16 cellular contexts compared by ENCODE assay signal in the genomic region with DNA sequence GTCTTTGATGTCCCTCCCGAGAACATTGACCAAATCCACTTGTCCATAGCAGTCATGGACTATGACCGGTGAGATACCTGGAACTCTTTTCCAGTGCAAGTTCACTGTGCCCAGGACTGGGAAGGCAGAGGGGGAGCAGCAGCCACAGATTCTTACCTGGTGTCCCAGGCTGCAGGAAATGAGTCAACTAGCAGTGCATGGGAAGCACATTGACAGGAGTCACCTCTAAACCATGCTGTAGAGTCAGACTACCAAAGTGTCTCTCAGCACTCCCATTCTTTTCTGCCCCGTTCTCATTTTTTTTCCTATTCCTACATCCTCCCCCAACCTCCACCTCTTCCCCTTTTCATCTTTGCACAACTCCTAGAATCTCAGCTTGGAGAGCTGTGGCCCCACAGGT.
"Had no signal": no experiment of that assay in that cellular context is flagged by ENCODE, and none has a peak within 500 bp of the region (broad histone marks: within the 10 kb centered on the region; RNA-seq: fewer than 3 reads in every experiment).

No MANE protein-coding gene starts in this region.

- H3K36me3 ChIP-seq: gastroesophageal sphincter, heart right ventricle, neural progenitor cell, ovary, suprapubic skin had no signal

- H3K4me1 ChIP-seq: gastroesophageal sphincter, suprapubic skin had no signal

- H3K9me3 ChIP-seq: gastroesophageal sphincter, heart right ventricle, ovary, suprapubic skin had no signal

- DNase-seq: activated CD4-positive, alpha-beta memory T cell treated with anti-CD3 and anti-CD28 coated beads for 36 hours; activated CD4-positive, alpha-beta T cell treated with anti-CD3 and anti-CD28 coated beads for 1 hour; activated CD8-positive, alpha-beta memory T cell treated with anti-CD3 and anti-CD28 coated beads, Interleukin-2, amount 10 ng/mL, durations not matched to agents 7 days and 5 days; activated naive CD4-positive, alpha-beta T cell treated with anti-CD3 and anti-CD28 coated beads, Interleukin-2, amount 50 U/mL, for 16 hours; activated T-cell treated with anti-CD3 and anti-CD28 coated beads, Interleukin-2, amount 50 U/mL, for 1 hour; effector CD8-positive, alpha-beta T cell; heart right ventricle; naive B cell; ovary; T-helper 1 cell; T1000 had no signal

- H3K4me3 ChIP-seq: gastroesophageal sphincter, heart right ventricle, neural progenitor cell, ovary, suprapubic skin had no signal

- H3K27me3 ChIP-seq: neural progenitor cell, ovary, suprapubic skin had no signal

- ATAC-seq: activated CD8-positive, alpha-beta memory T cell treated with anti-CD3 and anti-CD28 coated beads, Interleukin-2, amount 10 ng/mL, durations not matched to agents 7 days and 5 days; gastroesophageal sphincter; heart right ventricle; sciatic nerve had no signal

- H3K27ac ChIP-seq: gastroesophageal sphincter, heart right ventricle, neural progenitor cell, ovary, suprapubic skin, VCaP had no signal
